In genomic region chr1:226187019-226187322, GRCh38 we compare ENCODE assay signal across 9 cellular contexts. TPM values are rescaled to one million over a fixed set of nuclear protein-coding genes. Genes with fewer than 3 reads are reported as not detected.
DNase-seq lines count a peak whose midpoint lies in the region; ATAC-seq and TF ChIP-seq lines count a peak whose summit lies in the region.
"Had no signal": no experiment of that assay in that cellular context is flagged by ENCODE, and none has a peak within 500 bp of the region (broad histone marks: within the 10 kb centered on the region; RNA-seq: fewer than 3 reads in every experiment).

No MANE protein-coding gene starts in this region.

- no peaks in the 10 kb centered on the region for H3K27me3 ChIP-seq in BE2C
- no peaks in the 10 kb centered on the region for H3K27me3 ChIP-seq in Loucy (ENCODE audit: insufficient read depth, low read length, poor library complexity, severe bottlenecking)
- H3K27me3 ChIP-seq in duodenal mucosa (ENCODE audit: control insufficient read depth in 1 of 2, insufficient read depth in 2 of 2, low read length in 2 of 2) = no peaks in the 10 kb centered on the region

- H3K4me1 Mint-ChIP-seq in nephron = peaks cover 34% of the 10 kb centered on the region

- H3F3A ChIP-seq in Loucy (ENCODE audit: low read depth) = peaks cover 2% of the 10 kb centered on the region; the same call in 1 of the 2 replicates

- no peaks in the 10 kb centered on the region for H3K9me3 ChIP-seq in BE2C
- H3K9me3 ChIP-seq in Loucy (ENCODE audit: insufficient read depth, low read depth, low read length) = no peaks in the 10 kb centered on the region
- no peaks in the 10 kb centered on the region for H3K9me3 ChIP-seq in duodenal mucosa (ENCODE audit: control insufficient read depth in 1 of 2, low read length in 2 of 2)

- no peak for TF ChIP-seq CTCF in BE2C (IDR thresholded peaks at IDR 0.05; ENCODE audit: low read depth, low read length)
- no peak for TF ChIP-seq CTCF in Loucy (conservative IDR thresholded peaks at IDR 0.05; ENCODE audit: low read length)
- no peak for TF ChIP-seq CTCF in nephron (IDR thresholded peaks at IDR 0.05; ENCODE audit: unreplicated experiment in 3 of 3)

- peaks cover 3% of the 10 kb centered on the region for H3K27me3 Mint-ChIP-seq in nephron (ENCODE audit: low read depth)

- H3K4me1 ChIP-seq in BE2C = no peaks in the 10 kb centered on the region; the same call in 1 of the 2 replicates
- peaks cover 34% of the 10 kb centered on the region for H3K4me1 ChIP-seq in Loucy (ENCODE audit: insufficient read depth, low read length, poor library complexity, severe bottlenecking)
- H3K4me1 ChIP-seq in duodenal mucosa (ENCODE audit: control insufficient read depth in 1 of 2, insufficient read depth in 2 of 2, low read length in 2 of 2) = peaks cover 25 to 26% of the 10 kb centered on the region in 2 donors

- peaks cover 35% of the 10 kb centered on the region for H4K20me1 ChIP-seq in Loucy (ENCODE audit: insufficient read depth, low read length, poor library complexity, severe bottlenecking)

- H3K36me3 ChIP-seq in BE2C = peaks cover 4% of the 10 kb centered on the region
- H3K36me3 ChIP-seq in Loucy (ENCODE audit: insufficient read depth, low read length) = no peaks in the 10 kb centered on the region
- no peaks in the 10 kb centered on the region for H3K36me3 ChIP-seq in duodenal mucosa (ENCODE audit: control insufficient read depth in 1 of 2, insufficient read depth in 2 of 2, low read length in 2 of 2)

- peak overlapping the region; percentile 94 to 98 (median 98) for H3K4me3 Mint-ChIP-seq in nephron

- peak overlapping the region; percentile 97 for H3K9ac ChIP-seq in Loucy (ENCODE audit: low read depth, low read length, poor library complexity, severe bottlenecking)
- H3K9ac ChIP-seq in duodenal mucosa (ENCODE audit: low read depth in 1 of 2, low read length in 2 of 2) = peak overlapping the region; percentile 86 to 97

- DNase-seq in BE2C = no peak
- no peak for DNase-seq in stimulated activated CD8-positive, alpha-beta memory T cell treated with anti-CD3 and anti-CD28 coated beads, Interleukin-4, amount 100 ng/mL, for 48 hours
- DNase-seq in ureter (ENCODE audit: low spot score) = no peak

- H3K9me3 Mint-ChIP-seq in nephron = no peaks in the 10 kb centered on the region

- H2AFZ ChIP-seq in Loucy (ENCODE audit: low read length) = peak overlapping the region; percentile 99

- H3K79me2 ChIP-seq in Loucy (ENCODE audit: insufficient read depth, low read length) = peaks cover 55% of the 10 kb centered on the region

- ATAC-seq in GM19351 (IDR thresholded peaks at IDR 0.05; ENCODE audit: unreplicated experiment) (no peak), HG03045 (IDR thresholded peaks at IDR 0.05; ENCODE audit: unreplicated experiment) (no peak)

- H3K27ac ChIP-seq in duodenal mucosa (ENCODE audit: low read depth, low read length) = peak overlapping the region; percentile 96

- H3K27ac Mint-ChIP-seq in nephron = peak overlapping the region; percentile 86 to 98 (median 96)

- no peaks in the 10 kb centered on the region for H3K9me2 ChIP-seq in Loucy (replicated peaks; ENCODE audit: low read depth, low read length)

- H3K4me3 ChIP-seq in BE2C (ENCODE audit: low read depth, low read length) (peak overlapping the region; percentile 93), Loucy (ENCODE audit: low read length, poor library complexity, severe bottlenecking) (peak overlapping the region; percentile 99), duodenal mucosa (ENCODE audit: low read depth in 1 of 2, low read length in 2 of 2) (peak overlapping the region; percentile 93 to 96)

- peaks cover 13% of the 10 kb centered on the region for H3K36me3 Mint-ChIP-seq in nephron (ENCODE audit: low read depth)

- H3K4me2 ChIP-seq in Loucy (ENCODE audit: low read depth, low read length, poor library complexity, severe bottlenecking) = peak overlapping the region; percentile 98

RNA-seq across cellular contexts. Expression of gene ACBD3, which starts 0.4 kb away (rescaled TPM):
- polyA plus RNA-seq in BE2C (2012; ENCODE audit: insufficient read depth, insufficient read length, low read depth) = 67.4 TPM
- total RNA-seq in ureter = 43.9 TPM

RNA-seq across cellular contexts. Expression of gene MIXL1, which starts 36.5 kb away (rescaled TPM):
- not detected for polyA plus RNA-seq in BE2C (2012; ENCODE audit: insufficient read depth, insufficient read length, low read depth)
- total RNA-seq in ureter = 0.52 TPM
- total RNA-seq: occipital lobe had no signal
